8 cellular contexts compared by ENCODE assay signal in genomic region chr6:43308990-43309477, GRCh38. TPM values are rescaled to one million over a fixed set of nuclear protein-coding genes. Genes with fewer than 3 reads are reported as not detected.
A peak's percentile ranks its signal among the peaks of the same experiment; 100 is the strongest.
DNase-seq lines count a peak whose midpoint lies in the region; ATAC-seq and TF ChIP-seq lines count a peak whose summit lies in the region.

No MANE protein-coding gene starts in this region.

- DNase-seq in CD8-positive, alpha-beta T cell, result no peak
- DNase-seq in esophagus muscularis mucosa (ENCODE audit: extremely low spot score) (no peak), osteoblast (ENCODE audit: insufficient read length, low spot score, missing footprints) (no peak), kidney tubule cell (ENCODE audit: low spot score) (no peak), DMS114 treated with DMSO at 0.1 percent for 48 hours (lab: John Stamatoyannopoulos, UW; ENCODE audit: unreplicated experiment) (no peak)

- H3K36me3 Mint-ChIP-seq in CD8-positive, alpha-beta T cell, result no peaks in the 10 kb centered on the region

- TF ChIP-seq CTCF in CD8-positive, alpha-beta T cell (IDR thresholded peaks at IDR 0.05), result no peak
- TF ChIP-seq CTCF in OCI-LY3 (IDR thresholded peaks at IDR 0.05; ENCODE audit: low read depth, low read length), result no peak
- TF ChIP-seq CTCF in esophagus muscularis mucosa (IDR thresholded peaks at IDR 0.05), result no peak
- TF ChIP-seq CTCF in osteoblast (IDR thresholded peaks at IDR 0.05; ENCODE audit: extremely low read depth, low read depth, low read length), result no peak

- peak overlapping the region; percentile 77 for H3K4me3 Mint-ChIP-seq in CD8-positive, alpha-beta T cell

- H3K79me2 ChIP-seq in OCI-LY3 (ENCODE audit: low read length), result no peaks in the 10 kb centered on the region
- no peaks in the 10 kb centered on the region for H3K79me2 ChIP-seq in osteoblast (ENCODE audit: insufficient read depth, low read length)

- WGBS in esophagus muscularis mucosa, result 34% methylated on average over 9 of the region's 9 CpGs

- no peaks in the 10 kb centered on the region for H3K36me3 ChIP-seq in CD8-positive, alpha-beta T cell (ENCODE audit: insufficient read depth, low read length)
- H3K36me3 ChIP-seq in OCI-LY3 (replicated peaks; ENCODE audit: low read depth, low read length) (peaks cover 9% of the 10 kb centered on the region), esophagus muscularis mucosa (no peaks in the 10 kb centered on the region), osteoblast (ENCODE audit: insufficient read depth, low read length) (no peaks in the 10 kb centered on the region)

- peaks cover 12% of the 10 kb centered on the region for H3K4me1 ChIP-seq in CD8-positive, alpha-beta T cell (ENCODE audit: insufficient read depth, low read length)
- H3K4me1 ChIP-seq in OCI-LY3 (ENCODE audit: low read length), result peaks cover 59% of the 10 kb centered on the region
- peaks cover 11 to 17% (median 15%) of the 10 kb centered on the region in 4 donors for H3K4me1 ChIP-seq in esophagus muscularis mucosa
- H3K4me1 ChIP-seq in osteoblast (ENCODE audit: insufficient read depth, low read length), result peaks cover 10% of the 10 kb centered on the region

- TF ChIP-seq POLR2A in esophagus muscularis mucosa (IDR thresholded peaks at IDR 0.05; ENCODE audit: low read depth), result no peak

- no peak for ATAC-seq in CD8-positive, alpha-beta T cell
- ATAC-seq in HG03378 (IDR thresholded peaks at IDR 0.05; ENCODE audit: unreplicated experiment) (no peak), GM19035 (IDR thresholded peaks at IDR 0.05; ENCODE audit: unreplicated experiment) (no peak)

- H4K20me1 ChIP-seq in OCI-LY3 (ENCODE audit: insufficient read depth, low read length) (no peaks in the 10 kb centered on the region), osteoblast (ENCODE audit: insufficient read depth, low read length) (no peaks in the 10 kb centered on the region)

- intact Hi-C loops in CD8-positive, alpha-beta T cell (cut with DNase I, micrococcal nuclease), result loop anchor here (1.0 to 2.0 kb wide), 3 partner anchors 46 to 89 kb away; partner anchors contain the start of gene DNPH1 (in 1 of the 2)
- intact Hi-C loops in esophagus muscularis mucosa (cut with DNase I), result no loop called here

- no peak overlapping the region for H3K27ac ChIP-seq in CD8-positive, alpha-beta T cell (ENCODE audit: low read depth, low read length)
- peak overlapping the region; percentile 32 for H3K27ac ChIP-seq in OCI-LY3 (ENCODE audit: low read length)
- H3K27ac ChIP-seq in esophagus muscularis mucosa (replicated peaks in 1 of 4), result no peak overlapping the region
- no peak overlapping the region for H3K27ac ChIP-seq in osteoblast (ENCODE audit: low read depth, low read length)

- no peaks in the 10 kb centered on the region for H3K9me3 ChIP-seq in CD8-positive, alpha-beta T cell (ENCODE audit: low read length)
- H3K9me3 ChIP-seq in OCI-LY3 (ENCODE audit: insufficient read depth, low read length) (no peaks in the 10 kb centered on the region), esophagus muscularis mucosa (no peaks in the 10 kb centered on the region), osteoblast (ENCODE audit: low read depth, low read length) (no peaks in the 10 kb centered on the region)

- no peak overlapping the region for H3K27ac Mint-ChIP-seq in CD8-positive, alpha-beta T cell

- H3K27me3 ChIP-seq in CD8-positive, alpha-beta T cell (ENCODE audit: insufficient read depth, low read length), result no peaks in the 10 kb centered on the region
- H3K27me3 ChIP-seq in OCI-LY3 (ENCODE audit: low read depth, low read length), result no peaks in the 10 kb centered on the region
- H3K27me3 ChIP-seq in esophagus muscularis mucosa, result peaks cover 0 to 25% (median 0%) of the 10 kb centered on the region in 4 donors
- H3K27me3 ChIP-seq in osteoblast (ENCODE audit: insufficient read depth, low read length), result peaks cover 3% of the 10 kb centered on the region

- POLR2A ChIA-PET in CD8-positive, alpha-beta T cell (lab: Charles Lee), result interaction anchor here (1.1 kb wide), 1 partner anchor 13 kb away, joined by 3 read pairs; no protein-coding TSS in a partner anchor

- H3K27me3 Mint-ChIP-seq in CD8-positive, alpha-beta T cell (ENCODE audit: low read depth), result peaks cover 5% of the 10 kb centered on the region

- H3K4me3 ChIP-seq in CD8-positive, alpha-beta T cell (ENCODE audit: low read depth, low read length), result peak overlapping the region; percentile 36
- H3K4me3 ChIP-seq in OCI-LY3 (ENCODE audit: low read length) (peak overlapping the region; percentile 80), esophagus muscularis mucosa (peak overlapping the region; percentile 46 to 54 (median 52)), osteoblast (ENCODE audit: insufficient read depth, low read length) (peak overlapping the region; percentile 67)

- peaks cover 9% of the 10 kb centered on the region for H3K4me1 Mint-ChIP-seq in CD8-positive, alpha-beta T cell (ENCODE audit: low read depth)

- peak overlapping the region; percentile 79 for H3K9ac ChIP-seq in OCI-LY3 (ENCODE audit: low read length)

- TF ChIP-seq EP300 in esophagus muscularis mucosa (IDR thresholded peaks at IDR 0.05), result no peak

- H3K9me3 Mint-ChIP-seq in CD8-positive, alpha-beta T cell, result no peaks in the 10 kb centered on the region

- peak overlapping the region; percentile 90 for H2AFZ ChIP-seq in OCI-LY3 (ENCODE audit: low read depth, low read length)
- peak overlapping the region; percentile 53 for H2AFZ ChIP-seq in osteoblast (ENCODE audit: low read length)

- peak overlapping the region; percentile 95 for H3K4me2 ChIP-seq in OCI-LY3 (ENCODE audit: low read length)
- peak overlapping the region; percentile 84 for H3K4me2 ChIP-seq in osteoblast (ENCODE audit: insufficient read depth, low read length)

- CTCF ChIA-PET in CD8-positive, alpha-beta T cell (lab: Charles Lee), result interaction anchor here (0.9 to 3.3 kb wide), 8 partner anchors 12 to 198 kb away, joined by 3 to 24 read pairs (median 4); no protein-coding TSS in a partner anchor

RNA-seq across cellular contexts. Expression of gene CRIP3, which starts 0.4 kb away (rescaled TPM):
- under 1 TPM; 0.64 to 0.84 TPM for total RNA-seq in CD8-positive, alpha-beta T cell
- not detected for total RNA-seq in esophagus muscularis mucosa
- 0.59 TPM in 1 of 2 replicates, not detected in the other for total RNA-seq in osteoblast

RNA-seq across cellular contexts. Expression of gene SLC22A7, which starts 11.0 kb away (rescaled TPM):
- total RNA-seq in CD8-positive, alpha-beta T cell, result not detected
- total RNA-seq in esophagus muscularis mucosa (not detected), osteoblast (not detected in 2 replicates)
